20 cellular contexts compared by ENCODE assay signal in genomic region chr20:57244627-57245214, GRCh38. TPM values are rescaled to one million over a fixed set of nuclear protein-coding genes. Genes with fewer than 3 reads are reported as not detected.
DNase-seq lines count a peak whose midpoint lies in the region; ATAC-seq and TF ChIP-seq lines count a peak whose summit lies in the region.
"Had no signal": no experiment of that assay in that cellular context is flagged by ENCODE, and none has a peak within 500 bp of the region (broad histone marks: within the 10 kb centered on the region; RNA-seq: fewer than 3 reads in every experiment).

No MANE protein-coding gene starts in this region.

- H3K9me3 Mint-ChIP-seq in CD8-positive, alpha-beta memory T cell: peaks cover 0 to 5% (median 0%) of the 10 kb centered on the region in 5 donors
- H3K9me3 Mint-ChIP-seq: activated naive CD8-positive, alpha-beta T cell treated with anti-CD3 and anti-CD28 coated beads, Interleukin-2, amount 10 ng/mL, durations not matched to agents 7 days and 5 days; activated T-cell treated with anti-CD3 and anti-CD28 coated beads, Interleukin-2, amount 50 U/mL, for 4 hours; stimulated activated effector memory CD8-positive, alpha-beta T cell treated with anti-CD3 and anti-CD28 coated beads, Interleukin-12 subunit alpha, Interleukin-12 subunit beta, amount 100 ng/mL, for 72 hours had no signal

- no peaks in the 10 kb centered on the region for H3K36me3 Mint-ChIP-seq in CD8-positive, alpha-beta memory T cell
- H3K36me3 Mint-ChIP-seq: activated naive CD8-positive, alpha-beta T cell treated with anti-CD3 and anti-CD28 coated beads, Interleukin-2, amount 10 ng/mL, durations not matched to agents 7 days and 5 days; stimulated activated effector memory CD8-positive, alpha-beta T cell treated with anti-CD3 and anti-CD28 coated beads, Interleukin-12 subunit alpha, Interleukin-12 subunit beta, amount 100 ng/mL, for 72 hours had no signal

- H3K4me3 ChIP-seq in BE2C (ENCODE audit: low read depth, low read length) (no peak overlapping the region), HFF-Myc (replicated peaks; ENCODE audit: low read depth, low read length) (no peak overlapping the region), RWPE2 (ENCODE audit: severe bottlenecking) (no peak overlapping the region), right cardiac atrium (ENCODE audit: low read length) (no peak overlapping the region), dorsolateral prefrontal cortex (no peak overlapping the region)
- H3K4me3 ChIP-seq in CD8-positive, alpha-beta memory T cell (ENCODE audit: low read length): no peak overlapping the region
- H3K4me3 ChIP-seq: lung had no signal

- no peaks in the 10 kb centered on the region for H3K36me3 ChIP-seq in BE2C
- H3K36me3 ChIP-seq in RWPE2 (ENCODE audit: low read depth): no peaks in the 10 kb centered on the region
- H3K36me3 ChIP-seq in CD8-positive, alpha-beta memory T cell (ENCODE audit: insufficient read depth, low read length): no peaks in the 10 kb centered on the region
- H3K36me3 ChIP-seq: neutrophil had no signal

- no peak overlapping the region for H3K4me3 Mint-ChIP-seq in CD8-positive, alpha-beta memory T cell
- H3K4me3 Mint-ChIP-seq: activated naive CD8-positive, alpha-beta T cell treated with anti-CD3 and anti-CD28 coated beads, Interleukin-2, amount 10 ng/mL, durations not matched to agents 7 days and 5 days; activated T-cell treated with anti-CD3 and anti-CD28 coated beads, Interleukin-2, amount 50 U/mL, for 4 hours; stimulated activated effector memory CD8-positive, alpha-beta T cell treated with anti-CD3 and anti-CD28 coated beads, Interleukin-12 subunit alpha, Interleukin-12 subunit beta, amount 100 ng/mL, for 72 hours had no signal

- DNase-seq in BE2C: peak; percentile 78
- no peak for DNase-seq in HFF-Myc (ENCODE audit: extremely low read depth, low read depth)
- no peak for DNase-seq in RWPE2 (ENCODE audit: low spot score)
- peak in 1 of 3 donors; percentile 57 for DNase-seq in right cardiac atrium
- no peak for DNase-seq in NCI-H1105 (lab: John Stamatoyannopoulos, UW)
- DNase-seq in CD8-positive, alpha-beta memory T cell: no peak
- DNase-seq in dorsolateral prefrontal cortex: no peak
- DNase-seq: activated naive CD8-positive, alpha-beta T cell treated with anti-CD3 and anti-CD28 coated beads, Interleukin-2, amount 10 ng/mL, durations not matched to agents 7 days and 5 days; activated T-cell treated with anti-CD3 and anti-CD28 coated beads, Interleukin-2, amount 50 U/mL, for 4 hours; central memory CD4-positive, alpha-beta T cell; DMS153; effector memory CD4-positive, alpha-beta T cell; NCI-H146; NCI-H524; T1000 had no signal

- POLR2A ChIA-PET in CD8-positive, alpha-beta memory T cell (lab: Charles Lee): no interaction called here

- intact Hi-C loops in right cardiac atrium (cut with DNase I) (no loop called here), dorsolateral prefrontal cortex (cut with DNase I) (loop anchor here in 1 of 2 donors (5.0 kb wide), 1 partner anchor 152 kb away; no protein-coding TSS in a partner anchor)

- H3K27me3 ChIP-seq in BE2C (no peaks in the 10 kb centered on the region), RWPE2 (ENCODE audit: insufficient read depth, poor library complexity, severe bottlenecking) (no peaks in the 10 kb centered on the region), right cardiac atrium (ENCODE audit: control insufficient read depth, insufficient read depth) (no peaks in the 10 kb centered on the region), dorsolateral prefrontal cortex (peaks cover 0 to 21% (median 0%) of the 10 kb centered on the region in 45 donors)
- H3K27me3 ChIP-seq in CD8-positive, alpha-beta memory T cell (ENCODE audit: insufficient read depth, low read length, poor library complexity, severe bottlenecking): no peaks in the 10 kb centered on the region

- peaks cover 14 to 30% of the 10 kb centered on the region in 2 donors for H3K27me3 Mint-ChIP-seq in CD8-positive, alpha-beta memory T cell

- peaks cover 3% of the 10 kb centered on the region; the same call in 1 of the 2 replicates for H3K9me3 ChIP-seq in BE2C
- H3K9me3 ChIP-seq in RWPE2 (ENCODE audit: severe bottlenecking): no peaks in the 10 kb centered on the region
- no peaks in the 10 kb centered on the region for H3K9me3 ChIP-seq in right cardiac atrium (ENCODE audit: control insufficient read depth, low read length)
- no peaks in the 10 kb centered on the region for H3K9me3 ChIP-seq in CD8-positive, alpha-beta memory T cell (ENCODE audit: low read length)
- H3K9me3 ChIP-seq: neutrophil had no signal

- H3K4me1 ChIP-seq in BE2C (peaks cover 10% of the 10 kb centered on the region), RWPE2 (ENCODE audit: insufficient read depth, poor library complexity, severe bottlenecking) (no peaks in the 10 kb centered on the region), right cardiac atrium (ENCODE audit: control insufficient read depth, insufficient read depth, low read length) (peaks cover 12% of the 10 kb centered on the region)
- no peaks in the 10 kb centered on the region for H3K4me1 ChIP-seq in CD8-positive, alpha-beta memory T cell (ENCODE audit: insufficient read depth, low read length)

- ATAC-seq in RWPE2 (ENCODE audit: low read depth) (peak; percentile 21; the same call in 1 of the 3 replicates), right cardiac atrium (peak; percentile 5 to 9), GM18868 (IDR thresholded peaks at IDR 0.05; ENCODE audit: unreplicated experiment) (no peak)
- ATAC-seq: activated T-cell treated with anti-CD3 and anti-CD28 coated beads, Interleukin-2, amount 50 U/mL, for 4 hours had no signal

- WGBS in right cardiac atrium: 56% methylated on average over 3 of the region's 3 CpGs

- CTCF ChIA-PET in CD8-positive, alpha-beta memory T cell (lab: Charles Lee): no interaction called here

- no peak overlapping the region for H3K27ac Mint-ChIP-seq in CD8-positive, alpha-beta memory T cell
- H3K27ac Mint-ChIP-seq: activated naive CD8-positive, alpha-beta T cell treated with anti-CD3 and anti-CD28 coated beads, Interleukin-2, amount 10 ng/mL, durations not matched to agents 7 days and 5 days; stimulated activated effector memory CD8-positive, alpha-beta T cell treated with anti-CD3 and anti-CD28 coated beads, Interleukin-12 subunit alpha, Interleukin-12 subunit beta, amount 100 ng/mL, for 72 hours had no signal

- H3K4me1 Mint-ChIP-seq in CD8-positive, alpha-beta memory T cell: no peaks in the 10 kb centered on the region
- H3K4me1 Mint-ChIP-seq: activated naive CD8-positive, alpha-beta T cell treated with anti-CD3 and anti-CD28 coated beads, Interleukin-2, amount 10 ng/mL, durations not matched to agents 7 days and 5 days; stimulated activated effector memory CD8-positive, alpha-beta T cell treated with anti-CD3 and anti-CD28 coated beads, Interleukin-12 subunit alpha, Interleukin-12 subunit beta, amount 100 ng/mL, for 72 hours had no signal

- TF ChIP-seq CTCF in BE2C (IDR thresholded peaks at IDR 0.05; ENCODE audit: low read depth, low read length) (peak; percentile 34; the same call in 1 of the 2 replicates), HFF-Myc (IDR thresholded peaks at IDR 0.05; ENCODE audit: low read depth, low read length, missing control alignments) (peak; percentile 2), RWPE2 (IDR thresholded peaks at IDR 0.05; ENCODE audit: poor library complexity, severe bottlenecking) (peak; percentile 22), dorsolateral prefrontal cortex (IDR thresholded peaks at IDR 0.05 in 54 of 56, conservative IDR thresholded peaks at IDR 0.05 in 2 of 56; ENCODE audit: low read depth in 1 of 56, partially characterized antibody in 56 of 56) (no peak)

- H3K27ac ChIP-seq in RWPE2 (ENCODE audit: poor library complexity, severe bottlenecking): no peak overlapping the region
- peak overlapping the region; percentile 51 for H3K27ac ChIP-seq in right cardiac atrium (ENCODE audit: low read length)
- H3K27ac ChIP-seq in CD8-positive, alpha-beta memory T cell (ENCODE audit: low read depth, low read length): no peak overlapping the region
- peak overlapping the region in 5 of 59 donors; percentile 3 to 49 (median 26) for H3K27ac ChIP-seq in dorsolateral prefrontal cortex
- H3K27ac ChIP-seq: neutrophil had no signal

RNA-seq across cellular contexts. Expression of gene BMP7, which starts 21.7 kb away (rescaled TPM):
- polyA plus RNA-seq in BE2C (2012; ENCODE audit: insufficient read depth, insufficient read length, low read depth): 1.1 TPM
- 10 to 100 TPM; 29.1 to 39.4 (median 32.3) TPM for total RNA-seq in right cardiac atrium
- 22.4 TPM for polyA plus RNA-seq in right cardiac atrium
- not detected for total RNA-seq in CD8-positive, alpha-beta memory T cell
- not detected for polyA plus RNA-seq in CD8-positive, alpha-beta memory T cell
- total RNA-seq in dorsolateral prefrontal cortex: 10 to 100 TPM; 16.7 to 67.3 (median 29.8) TPM
- total RNA-seq: activated naive CD8-positive, alpha-beta T cell treated with anti-CD3 and anti-CD28 coated beads, Interleukin-2, amount 10 ng/mL, durations not matched to agents 7 days and 5 days; fibroblast of villous mesenchyme had no signal

Comparison
In these comparisons a context has a peak if more than half of its experiments do, and no peak if none do; other contexts are left out.
1. CTCF ChIP-seq: peak in BE2C (single experiment), HFF-Myc (single experiment) and RWPE2 (single experiment); none in dorsolateral prefrontal cortex (0 of 56).
2. RNA of gene BMP7, which starts 21.7 kb away (total RNA-seq): 29.1 to 39.4 TPM in right cardiac atrium and 16.7 to 67.3 TPM in dorsolateral prefrontal cortex; not detected in CD8-positive, alpha-beta memory T cell; every median in the first group is over 10 times any median in the second.